Comparison of ENCODE assay signal across 27 cellular contexts in the genomic region with DNA sequence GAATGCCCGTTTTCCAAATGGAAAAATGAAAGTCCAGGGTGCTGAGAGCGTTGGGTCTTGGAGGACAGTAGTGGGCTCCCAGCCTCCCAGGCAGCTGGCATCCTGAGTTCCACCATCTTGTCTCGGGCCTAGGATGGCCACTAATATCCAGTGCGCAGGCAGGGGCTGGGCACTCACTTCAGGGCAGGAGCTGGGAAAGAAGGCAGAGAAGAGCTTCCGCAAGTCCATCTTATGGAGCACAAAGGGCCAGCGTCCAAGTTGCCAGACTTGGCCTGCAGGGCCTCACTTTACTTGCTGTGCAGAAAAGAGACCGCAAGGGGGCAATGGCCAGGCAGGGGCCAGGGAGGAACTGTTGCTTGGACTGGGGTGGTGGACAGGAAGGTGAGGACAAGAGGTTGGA. TPM values are rescaled to one million over a fixed set of nuclear protein-coding genes. Genes with fewer than 3 reads are reported as not detected.
A peak's percentile ranks its signal among the peaks of the same experiment; 100 is the strongest.
DNase-seq lines count a peak whose midpoint lies in the region; ATAC-seq and TF ChIP-seq lines count a peak whose summit lies in the region.
"Had no signal": no experiment of that assay in that cellular context is flagged by ENCODE, and none has a peak within 500 bp of the region (broad histone marks: within the 10 kb centered on the region; RNA-seq: fewer than 3 reads in every experiment).

No MANE protein-coding gene starts in this region.

- no peak for TF ChIP-seq POLR2A in spleen (IDR thresholded peaks at IDR 0.05)

- ATAC-seq in activated B cell treated with CpG ODN at 0.5 μM for 24 hours (ENCODE audit: low read depth) (no peak), HG02588 (IDR thresholded peaks at IDR 0.05; ENCODE audit: unreplicated experiment) (no peak)
- ATAC-seq: activated CD4-positive, alpha-beta T cell treated with anti-CD3 and anti-CD28 coated beads for 36 hours; activated naive CD4-positive, alpha-beta T cell treated with anti-CD3 and anti-CD28 coated beads, Interleukin-2, amount 50 U/mL, for 72 hours; foreskin keratinocyte; mucosa of descending colon; PC-3; T-cell had no signal

- CTCF ChIA-PET in activated naive CD4-positive, alpha-beta T cell treated with anti-CD3 and anti-CD28 coated beads, Interleukin-2, amount 10 ng/mL, durations not matched to agents 7 days and 5 days (lab: Charles Lee): interaction anchor here (1.4 kb wide), 1 partner anchor 34 kb away, joined by 3 read pairs; no protein-coding TSS in a partner anchor
- CTCF ChIA-PET in activated B cell treated with CpG ODN at 0.5 μM for 24 hours (lab: Charles Lee): no interaction called here

- no peak for DNase-seq in activated naive CD4-positive, alpha-beta T cell treated with anti-CD3 and anti-CD28 coated beads, Interleukin-2, amount 10 ng/mL, durations not matched to agents 7 days and 5 days
- DNase-seq in activated B cell treated with CpG ODN at 0.5 μM for 24 hours: no peak
- DNase-seq in iPS-NIHi7 (ENCODE audit: extremely low spot score): peak; percentile 72
- peak; percentile 51 for DNase-seq in spleen
- no peak for DNase-seq in occipital lobe (lab: John Stamatoyannopoulos, UW)
- no peak for DNase-seq in activated CD4-positive, alpha-beta T cell treated with anti-CD3 and anti-CD28 coated beads, Interleukin-2, amount 50 U/mL, for 1 hour
- DNase-seq: activated CD4-positive, alpha-beta T cell treated with anti-CD3 and anti-CD28 coated beads for 36 hours; AML-193; CD8-positive, alpha-beta memory T cell; DMS53; effector CD4-positive, alpha-beta T cell; foreskin keratinocyte; GDM1; Kasumi-1; mucosa of descending colon; NCI-H1694; NCI-H2171 treated with DMSO at 0.1 percent for 48 hours; NCI-H524; PC-3; SHP77 treated with DMSO at 0.1 percent for 48 hours; T-cell; upper lobe of left lung had no signal

- TF ChIP-seq CTCF in activated B cell treated with CpG ODN at 0.5 μM for 24 hours (IDR thresholded peaks at IDR 0.05): no peak
- no peak for TF ChIP-seq CTCF in spleen (IDR thresholded peaks at IDR 0.05 in 8 of 11, conservative IDR thresholded peaks at IDR 0.05 in 3 of 11)

- H3K36me3 ChIP-seq in spleen: no peaks in the 10 kb centered on the region
- H3K36me3 ChIP-seq: prostate gland, upper lobe of left lung had no signal

- H3K36me3 Mint-ChIP-seq in activated naive CD4-positive, alpha-beta T cell treated with anti-CD3 and anti-CD28 coated beads, Interleukin-2, amount 50 U/mL, for 24 hours: no peaks in the 10 kb centered on the region
- no peaks in the 10 kb centered on the region for H3K36me3 Mint-ChIP-seq in activated naive CD4-positive, alpha-beta T cell treated with anti-CD3 and anti-CD28 coated beads, Interleukin-2, amount 10 ng/mL, durations not matched to agents 7 days and 5 days
- peaks cover 8% of the 10 kb centered on the region for H3K36me3 Mint-ChIP-seq in activated B cell treated with CpG ODN at 0.5 μM for 24 hours (ENCODE audit: low read depth)
- H3K36me3 Mint-ChIP-seq: activated naive CD4-positive, alpha-beta T cell treated with anti-CD3 and anti-CD28 coated beads, Interleukin-2, amount 50 U/mL, for 72 hours; T-cell had no signal

- intact Hi-C loops in activated B cell treated with CpG ODN at 0.5 μM for 24 hours (cut with micrococcal nuclease): no loop called here
- intact Hi-C loops in spleen (cut with DNase I; ENCODE audit: low total_unique reads): no loop called here

- POLR2A ChIA-PET in activated B cell treated with CpG ODN at 0.5 μM for 24 hours (lab: Charles Lee): interaction anchor here (1.4 to 10.3 kb wide), 3 partner anchors 15 to 23 kb away, joined by 3 to 465 read pairs (median 5); no protein-coding TSS in a partner anchor

- H3K4me3 Mint-ChIP-seq in activated naive CD4-positive, alpha-beta T cell treated with anti-CD3 and anti-CD28 coated beads, Interleukin-2, amount 50 U/mL, for 24 hours: no peak overlapping the region
- no peak overlapping the region for H3K4me3 Mint-ChIP-seq in activated naive CD4-positive, alpha-beta T cell treated with anti-CD3 and anti-CD28 coated beads, Interleukin-2, amount 10 ng/mL, durations not matched to agents 7 days and 5 days
- H3K4me3 Mint-ChIP-seq in activated B cell treated with CpG ODN at 0.5 μM for 24 hours: no peak overlapping the region
- H3K4me3 Mint-ChIP-seq: activated CD4-positive, alpha-beta T cell treated with anti-CD3 and anti-CD28 coated beads for 36 hours; CD8-positive, alpha-beta memory T cell; nephron; T-cell had no signal

- no peaks in the 10 kb centered on the region for H3K9me3 ChIP-seq in spleen
- H3K9me3 ChIP-seq: mucosa of descending colon, prostate gland, upper lobe of left lung had no signal

- no peak overlapping the region for H3K4me3 ChIP-seq in spleen
- H3K4me3 ChIP-seq: mucosa of descending colon, prostate gland, upper lobe of left lung had no signal

- H3K4me1 ChIP-seq in spleen: peaks cover 0 to 20% (median 11%) of the 10 kb centered on the region in 6 donors
- H3K4me1 ChIP-seq: foreskin keratinocyte, prostate gland had no signal

- no peaks in the 10 kb centered on the region for H3K4me1 Mint-ChIP-seq in activated naive CD4-positive, alpha-beta T cell treated with anti-CD3 and anti-CD28 coated beads, Interleukin-2, amount 50 U/mL, for 24 hours
- H3K4me1 Mint-ChIP-seq in activated naive CD4-positive, alpha-beta T cell treated with anti-CD3 and anti-CD28 coated beads, Interleukin-2, amount 10 ng/mL, durations not matched to agents 7 days and 5 days: no peaks in the 10 kb centered on the region
- peaks cover 58% of the 10 kb centered on the region for H3K4me1 Mint-ChIP-seq in activated B cell treated with CpG ODN at 0.5 μM for 24 hours
- H3K4me1 Mint-ChIP-seq: activated CD4-positive, alpha-beta T cell treated with anti-CD3 and anti-CD28 coated beads for 36 hours had no signal

- H3K9me3 Mint-ChIP-seq in activated naive CD4-positive, alpha-beta T cell treated with anti-CD3 and anti-CD28 coated beads, Interleukin-2, amount 50 U/mL, for 24 hours: no peaks in the 10 kb centered on the region
- no peaks in the 10 kb centered on the region for H3K9me3 Mint-ChIP-seq in activated naive CD4-positive, alpha-beta T cell treated with anti-CD3 and anti-CD28 coated beads, Interleukin-2, amount 10 ng/mL, durations not matched to agents 7 days and 5 days
- H3K9me3 Mint-ChIP-seq in activated B cell treated with CpG ODN at 0.5 μM for 24 hours: no peaks in the 10 kb centered on the region
- H3K9me3 Mint-ChIP-seq: activated naive CD4-positive, alpha-beta T cell treated with anti-CD3 and anti-CD28 coated beads, Interleukin-2, amount 50 U/mL, for 72 hours; CD8-positive, alpha-beta memory T cell; nephron; T-cell had no signal

- no peak overlapping the region for H3K27ac ChIP-seq in spleen
- H3K27ac ChIP-seq: foreskin keratinocyte, prostate gland, upper lobe of left lung had no signal

- no peaks in the 10 kb centered on the region for H3K27me3 ChIP-seq in spleen (replicated peaks in 1 of 7)
- H3K27me3 ChIP-seq: upper lobe of left lung had no signal

- H3K27me3 Mint-ChIP-seq in activated naive CD4-positive, alpha-beta T cell treated with anti-CD3 and anti-CD28 coated beads, Interleukin-2, amount 50 U/mL, for 24 hours: no peaks in the 10 kb centered on the region
- peaks cover 80% of the 10 kb centered on the region for H3K27me3 Mint-ChIP-seq in activated naive CD4-positive, alpha-beta T cell treated with anti-CD3 and anti-CD28 coated beads, Interleukin-2, amount 10 ng/mL, durations not matched to agents 7 days and 5 days
- no peaks in the 10 kb centered on the region for H3K27me3 Mint-ChIP-seq in activated B cell treated with CpG ODN at 0.5 μM for 24 hours
- H3K27me3 Mint-ChIP-seq: activated CD4-positive, alpha-beta T cell treated with anti-CD3 and anti-CD28 coated beads for 36 hours; CD8-positive, alpha-beta memory T cell; T-cell had no signal

- 89 to 97% (median 94%) methylated on average over 7 of the region's 7 CpGs for WGBS in spleen, 5 donors

- H3K27ac Mint-ChIP-seq in activated naive CD4-positive, alpha-beta T cell treated with anti-CD3 and anti-CD28 coated beads, Interleukin-2, amount 50 U/mL, for 24 hours: peak overlapping the region; percentile 14
- no peak overlapping the region for H3K27ac Mint-ChIP-seq in activated naive CD4-positive, alpha-beta T cell treated with anti-CD3 and anti-CD28 coated beads, Interleukin-2, amount 10 ng/mL, durations not matched to agents 7 days and 5 days
- peak overlapping the region; percentile 47 for H3K27ac Mint-ChIP-seq in activated B cell treated with CpG ODN at 0.5 μM for 24 hours
- H3K27ac Mint-ChIP-seq: activated CD4-positive, alpha-beta T cell treated with anti-CD3 and anti-CD28 coated beads for 36 hours; activated naive CD4-positive, alpha-beta T cell treated with anti-CD3 and anti-CD28 coated beads, Interleukin-2, amount 50 U/mL, for 72 hours; T-cell had no signal

RNA-seq across cellular contexts. Expression of a gene that starts 46.1 kb away (rescaled TPM):
- total RNA-seq in activated B cell treated with CpG ODN at 0.5 μM for 24 hours (260 and 296 TPM in 2 replicates), spleen (100 to 1,000 TPM; 107 to 170 (median 123) TPM), occipital lobe (14.3 TPM)
- polyA plus RNA-seq in spleen: 10 to 100 TPM; 23.0 to 39.1 (median 38.7) TPM

Comparison
In these comparisons a context has a peak if more than half of its experiments do, and no peak if none do; other contexts are left out.
1. DNase-seq: peak in iPS-NIHi7 (single experiment) and spleen (single experiment); none in activated naive CD4-positive, alpha-beta T cell treated with anti-CD3 and anti-CD28 coated beads, Interleukin-2, amount 10 ng/mL, durations not matched to agents 7 days and 5 days (single experiment), activated B cell treated with CpG ODN at 0.5 μM for 24 hours (single experiment), occipital lobe (single experiment) and activated CD4-positive, alpha-beta T cell treated with anti-CD3 and anti-CD28 coated beads, Interleukin-2, amount 50 U/mL, for 1 hour (single experiment).